14 cellular contexts compared by ENCODE assay signal in the genomic region with DNA sequence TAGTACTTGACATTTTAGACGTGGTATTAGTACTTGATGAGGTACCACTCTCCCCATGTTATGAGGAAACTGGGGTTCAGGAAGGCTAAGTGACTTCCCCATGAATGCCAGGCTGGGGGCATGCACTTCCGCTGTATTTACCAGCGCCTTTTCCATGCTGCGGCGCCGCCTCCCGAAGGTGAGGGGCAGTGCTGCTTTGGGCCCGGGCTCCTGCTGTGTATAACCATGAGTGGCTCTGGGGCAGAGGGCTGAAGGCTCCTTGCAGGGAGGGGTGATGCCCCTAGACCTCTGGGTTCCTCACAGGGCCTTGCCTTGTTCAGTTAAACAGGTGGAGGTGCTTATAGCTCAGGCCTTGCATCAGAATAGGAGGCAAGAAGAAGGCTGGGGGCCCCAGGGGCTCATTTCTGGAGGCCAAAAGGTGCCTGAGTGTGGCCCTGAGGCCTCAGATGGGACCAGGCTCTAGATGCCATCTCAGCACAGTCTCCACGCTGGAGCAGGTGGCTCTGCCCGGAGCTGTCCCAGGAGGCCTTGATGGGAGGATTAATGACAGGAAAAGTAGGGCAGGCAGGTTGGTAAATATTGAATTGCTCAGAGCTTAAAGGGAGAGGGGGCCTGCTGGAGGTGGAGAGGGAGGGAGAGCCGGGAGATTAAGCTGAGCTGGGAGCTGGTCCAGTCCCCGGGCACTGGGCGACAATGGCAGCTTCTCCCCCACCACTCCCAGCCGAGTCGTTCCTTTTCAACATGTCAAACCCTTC.
A peak's percentile ranks its signal among the peaks of the same experiment; 100 is the strongest.
DNase-seq lines count a peak whose midpoint lies in the region; ATAC-seq, FAIRE-seq and TF ChIP-seq lines count a peak whose summit lies in the region.
"Had no signal": no experiment of that assay in that cellular context is flagged by ENCODE, and none has a peak within 500 bp of the region (broad histone marks: within the 10 kb centered on the region; RNA-seq: fewer than 3 reads in every experiment).

No MANE protein-coding gene starts in this region.

- no peak overlapping the region for H2BK5ac ChIP-seq in mesendoderm (ENCODE audit: low read length)

- peaks cover 0 to 8% (median 0%) of the 10 kb centered on the region in 3 donors for H3K9me3 ChIP-seq in body of pancreas
- H3K9me3 ChIP-seq: adrenal gland had no signal

- DNase-seq in DMS153 (lab: John Stamatoyannopoulos, UW), result peak; percentile 91
- DNase-seq in NCI-H1417 (lab: John Stamatoyannopoulos, UW), result peak; percentile 79 to 94 (median 81)
- DNase-seq in NCI-H510A (lab: John Stamatoyannopoulos, UW), result peak; percentile 76
- peak in 3 of 4 donors; percentile 53 to 68 (median 59) for DNase-seq in body of pancreas
- DNase-seq in naive thymus-derived CD8-positive, alpha-beta T cell, result no peak
- no peak for DNase-seq in frontal cortex (ENCODE audit: low spot score in 2 of 2)
- DNase-seq in mesendoderm, result no peak
- DNase-seq: adrenal gland, DND-41, heart right ventricle, left lung, T-cell had no signal

- intact Hi-C loops in body of pancreas (cut with DNase I), result no loop called here

- TF ChIP-seq POLR2A in body of pancreas (IDR thresholded peaks at IDR 0.05), result no peak

- POLR2A ChIA-PET in naive thymus-derived CD8-positive, alpha-beta T cell (lab: Charles Lee), result no interaction called here

- no peak overlapping the region for H2AK5ac ChIP-seq in mesendoderm (ENCODE audit: low read length)

- ATAC-seq in body of pancreas (peak; percentile 72), GM21381 (IDR thresholded peaks at IDR 0.05; ENCODE audit: unreplicated experiment) (no peak)
- no peak for ATAC-seq in naive thymus-derived CD8-positive, alpha-beta T cell
- ATAC-seq: heart right ventricle had no signal

- no peak overlapping the region for H3K4me2 ChIP-seq in mesendoderm (ENCODE audit: low read length)

- no peaks in the 10 kb centered on the region for H3K79me1 ChIP-seq in mesendoderm (ENCODE audit: low read length)

- no peak overlapping the region for H2BK120ac ChIP-seq in mesendoderm (ENCODE audit: low read depth, low read length)

- H3K4me1 ChIP-seq in body of pancreas, result peaks cover 23% of the 10 kb centered on the region
- no peaks in the 10 kb centered on the region for H3K4me1 ChIP-seq in mesendoderm (ENCODE audit: control insufficient read depth, low read depth, low read length)
- H3K4me1 ChIP-seq: adrenal gland, heart right ventricle, left lung had no signal

- no peak overlapping the region for H4K5ac ChIP-seq in mesendoderm (ENCODE audit: low read length)

- H3K9me3 Mint-ChIP-seq in naive thymus-derived CD8-positive, alpha-beta T cell, result peaks cover 0 to 29% (median 14%) of the 10 kb centered on the region in 9 donors

- H3K27ac ChIP-seq in body of pancreas, result peak overlapping the region in 2 of 4 donors; percentile 56 to 68
- no peak overlapping the region for H3K27ac ChIP-seq in mesendoderm (ENCODE audit: low read depth, low read length)
- H3K27ac ChIP-seq: adrenal gland, heart right ventricle, left lung had no signal

- H3K56ac ChIP-seq in mesendoderm (ENCODE audit: low read length), result no peak overlapping the region

- peaks cover 0 to 14% (median 9%) of the 10 kb centered on the region in 3 donors for H3K36me3 Mint-ChIP-seq in naive thymus-derived CD8-positive, alpha-beta T cell
- H3K36me3 Mint-ChIP-seq: T-cell had no signal

- H3K27me3 Mint-ChIP-seq in naive thymus-derived CD8-positive, alpha-beta T cell, result peaks cover 0 to 12% (median 5%) of the 10 kb centered on the region in 5 donors

- H3K23ac ChIP-seq in mesendoderm (ENCODE audit: low read length), result no peak overlapping the region

- H3K18ac ChIP-seq in mesendoderm (ENCODE audit: low read length), result no peak overlapping the region

- H3K9ac ChIP-seq in mesendoderm (ENCODE audit: low read length), result no peak overlapping the region

- no peaks in the 10 kb centered on the region for H3K79me2 ChIP-seq in mesendoderm (ENCODE audit: control insufficient read depth, insufficient read depth, low read length)

- H3K36me3 ChIP-seq in body of pancreas (replicated peaks in 1 of 2; ENCODE audit: insufficient read depth in 1 of 2, low read depth in 2 of 2), result no peaks in the 10 kb centered on the region
- H3K36me3 ChIP-seq in mesendoderm (ENCODE audit: control insufficient read depth, insufficient read depth, low read length), result no peaks in the 10 kb centered on the region
- H3K36me3 ChIP-seq: adrenal gland, left lung had no signal

- 45% methylated on average over 9 to 15 of the region's 15 CpGs for WGBS in body of pancreas, 2 donors
- no CpG with 5 or more reads among the region's 15 CpGs for WGBS in mesendoderm (ENCODE audit: extremely low coverage, insufficient coverage, low lambda C conversion rate)

- H3K4me1 Mint-ChIP-seq in naive thymus-derived CD8-positive, alpha-beta T cell, result no peaks in the 10 kb centered on the region
- H3K4me1 Mint-ChIP-seq: T-cell had no signal

- H3K4me3 ChIP-seq in body of pancreas (no peak overlapping the region), mesendoderm (ENCODE audit: low read length) (no peak overlapping the region)
- H3K4me3 ChIP-seq: adrenal gland, heart right ventricle, left lung had no signal

- no peak overlapping the region for H3K4me3 Mint-ChIP-seq in naive thymus-derived CD8-positive, alpha-beta T cell
- H3K4me3 Mint-ChIP-seq: T-cell, type B pancreatic cell had no signal

- H3K4ac ChIP-seq in mesendoderm (ENCODE audit: low read depth, low read length), result no peak overlapping the region

- H3K27me3 ChIP-seq in body of pancreas (no peaks in the 10 kb centered on the region), mesendoderm (ENCODE audit: insufficient read depth, low read length, poor library complexity) (no peaks in the 10 kb centered on the region)
- H3K27me3 ChIP-seq: adrenal gland, heart right ventricle, left lung had no signal

- no peak overlapping the region for H3K27ac Mint-ChIP-seq in naive thymus-derived CD8-positive, alpha-beta T cell
- H3K27ac Mint-ChIP-seq: T-cell, type B pancreatic cell had no signal

- H4K8ac ChIP-seq in mesendoderm (ENCODE audit: low read depth, low read length), result no peak overlapping the region

- no peak for FAIRE-seq in frontal cortex (lab: Jason Lieb, UNC)

- no peak for TF ChIP-seq CTCF in body of pancreas (IDR thresholded peaks at IDR 0.05)

- no peak overlapping the region for H2BK15ac ChIP-seq in mesendoderm (replicated peaks; ENCODE audit: low read depth)

Comparison
In these comparisons a context has a peak if more than half of its experiments do, and no peak if none do; other contexts are left out.
1. DNase-seq: peak in DMS153 (single experiment), NCI-H1417 (3 of 3), NCI-H510A (single experiment) and body of pancreas (3 of 4); none in naive thymus-derived CD8-positive, alpha-beta T cell (0 of 10), frontal cortex (0 of 2) and mesendoderm (single experiment).